Comparison of ENCODE assay signal across 16 cellular contexts in genomic region chr10:1308415-1308814, GRCh38.
DNase-seq lines count a peak whose midpoint lies in the region; ATAC-seq lines count a peak whose summit lies in the region.
"Had no signal": no experiment of that assay in that cellular context is flagged by ENCODE, and none has a peak within 500 bp of the region (broad histone marks: within the 10 kb centered on the region; RNA-seq: fewer than 3 reads in every experiment).

No MANE protein-coding gene starts in this region.

- no peak overlapping the region for H4K8ac ChIP-seq in mesenchymal stem cell (ENCODE audit: low read length)

- H2BK120ac ChIP-seq in mesenchymal stem cell (ENCODE audit: low read depth, low read length): no peak overlapping the region

- ATAC-seq in HG03108 (IDR thresholded peaks at IDR 0.05; ENCODE audit: unreplicated experiment): no peak

- 100% methylated on average over 1 of the region's 3 CpGs for WGBS in mesenchymal stem cell

- H3K27me3 ChIP-seq in HUES48 (ENCODE audit: control insufficient read depth, insufficient read depth, low read length) (no peaks in the 10 kb centered on the region), mesenchymal stem cell (ENCODE audit: control insufficient read depth in 1 of 2, insufficient read depth in 1 of 2, low read length in 2 of 2) (no peaks in the 10 kb centered on the region)

- H3K9me3 ChIP-seq in HUES48 (ENCODE audit: control insufficient read depth, insufficient read depth, low read length) (no peaks in the 10 kb centered on the region), mesenchymal stem cell (ENCODE audit: control insufficient read depth, low read length) (no peaks in the 10 kb centered on the region)
- H3K9me3 ChIP-seq: HAP-1 had no signal

- H3K79me1 ChIP-seq in mesenchymal stem cell (replicated peaks; ENCODE audit: low read length, poor library complexity, severe bottlenecking): no peaks in the 10 kb centered on the region

- H3K4me3 ChIP-seq in HUES48 (ENCODE audit: low read depth, low read length) (no peak overlapping the region), mesenchymal stem cell (ENCODE audit: insufficient read depth in 1 of 2, low read depth in 1 of 2, low read length in 2 of 2) (no peak overlapping the region)
- H3K4me3 ChIP-seq: GM23248, HAP-1 had no signal

- no peak overlapping the region for H3K18ac ChIP-seq in mesenchymal stem cell (ENCODE audit: low read depth in 1 of 2, low read length in 2 of 2)

- DNase-seq in astrocyte of the hippocampus (ENCODE audit: low read depth, low spot score) (peak; percentile 15), mesenchymal stem cell (no peak), T-helper 2 cell (no peak), NCI-H2196 treated with DMSO at 0.1 percent for 48 hours (lab: John Stamatoyannopoulos, UW; ENCODE audit: unreplicated experiment) (no peak), cerebellar cortex (ENCODE audit: low spot score) (no peak)
- DNase-seq: C1 segment of cervical spinal cord; Calu3; CD4-positive, alpha-beta T cell; DMS 273 treated with DMSO at 0.1 percent for 48 hours; GM23248; HFFc6; IMR-90 had no signal

- H3K27ac ChIP-seq in HUES48 (ENCODE audit: low read depth, low read length): peak overlapping the region; percentile 99
- H3K27ac ChIP-seq in mesenchymal stem cell (ENCODE audit: low read length, poor library complexity, severe bottlenecking): peak overlapping the region; percentile 67
- H3K27ac ChIP-seq: GM23248, HL-60 had no signal

- no peak overlapping the region for H4K91ac ChIP-seq in mesenchymal stem cell (ENCODE audit: low read length)

- H3K9ac ChIP-seq in HUES48 (ENCODE audit: low read depth, low read length): no peak overlapping the region
- no peak overlapping the region for H3K9ac ChIP-seq in mesenchymal stem cell (ENCODE audit: low read length)
- H3K9ac ChIP-seq: GM23248 had no signal

- no peak overlapping the region for H3K14ac ChIP-seq in mesenchymal stem cell (ENCODE audit: low read length in 2 of 2)

- no peaks in the 10 kb centered on the region for H3K36me3 ChIP-seq in HUES48 (ENCODE audit: control insufficient read depth, insufficient read depth, low read length)
- no peaks in the 10 kb centered on the region for H3K36me3 ChIP-seq in mesenchymal stem cell (ENCODE audit: control insufficient read depth in 1 of 2, insufficient read depth in 2 of 2, low read depth in 1 of 2, low read length in 2 of 2)
- H3K36me3 ChIP-seq: HAP-1 had no signal

- H2AFZ ChIP-seq in mesenchymal stem cell (ENCODE audit: low read depth, low read length): no peak overlapping the region
- H2AFZ ChIP-seq: GM23248 had no signal

- H3K4me1 ChIP-seq in HUES48 (ENCODE audit: control insufficient read depth, insufficient read depth, low read length) (peaks cover 29% of the 10 kb centered on the region), mesenchymal stem cell (ENCODE audit: control insufficient read depth, insufficient read depth, low read depth, low read length) (peaks cover 22% of the 10 kb centered on the region)

- H2BK5ac ChIP-seq in mesenchymal stem cell (ENCODE audit: low read depth, low read length, poor library complexity, severe bottlenecking): no peak overlapping the region

- no peak overlapping the region for H3K4me2 ChIP-seq in mesenchymal stem cell (ENCODE audit: low read length, poor library complexity, severe bottlenecking)

- H2BK15ac ChIP-seq in mesenchymal stem cell (ENCODE audit: low read depth, poor library complexity, severe bottlenecking): no peak overlapping the region

- no peak overlapping the region for H3K4ac ChIP-seq in mesenchymal stem cell (ENCODE audit: low read depth in 1 of 2, low read length in 2 of 2)

- H3K23ac ChIP-seq in mesenchymal stem cell (ENCODE audit: low read length in 2 of 2): no peak overlapping the region

- H2AK5ac ChIP-seq in mesenchymal stem cell (ENCODE audit: low read length, severe bottlenecking): no peak overlapping the region

- H2BK12ac ChIP-seq in mesenchymal stem cell (ENCODE audit: low read length in 2 of 2): no peak overlapping the region
